Comparison of ENCODE assay signal across 1 cellular context in genomic region chr5:56589486-56589870, GRCh38.
TF ChIP-seq lines count a peak whose summit lies in the region.

No MANE protein-coding gene starts in this region.

TF ChIP-seq in IMR-90, 13 proteins besides CTCF, POLR2A, EP300 and RAD21:
- TF ChIP-seq RFX5 (IDR thresholded peaks at IDR 0.05; ENCODE audit: low read depth, low read length) (no peak), USF2 (IDR thresholded peaks at IDR 0.05; ENCODE audit: low read depth, low read length) (no peak), CHD1 (IDR thresholded peaks at IDR 0.05; ENCODE audit: low read depth, low read length) (no peak), FOS (IDR thresholded peaks at IDR 0.05; ENCODE audit: low read depth, low read length) (no peak), SMC3 (IDR thresholded peaks at IDR 0.05; ENCODE audit: low read depth, low read length) (no peak), BHLHE40 (IDR thresholded peaks at IDR 0.05; ENCODE audit: low read depth, low read length) (no peak), ELK1 (IDR thresholded peaks at IDR 0.05; ENCODE audit: borderline replicate concordance, low read depth, low read length) (no peak), CEBPB (IDR thresholded peaks at IDR 0.05; ENCODE audit: low read depth, low read length) (no peak), RCOR1 (IDR thresholded peaks at IDR 0.05; ENCODE audit: insufficient replicate concordance, low read length) (no peak), MAZ (IDR thresholded peaks at IDR 0.05; ENCODE audit: borderline replicate concordance, low read depth, low read length) (no peak), NFE2L2 (IDR thresholded peaks at IDR 0.05; ENCODE audit: low read depth, low read length) (no peak)
